In genomic region chrX:24178441-24178840, GRCh38 we compare ENCODE assay signal across 14 cellular contexts. TPM values are rescaled to one million over a fixed set of nuclear protein-coding genes. Genes with fewer than 3 reads are reported as not detected.
DNase-seq lines count a peak whose midpoint lies in the region; ATAC-seq and TF ChIP-seq lines count a peak whose summit lies in the region.
"Had no signal": no experiment of that assay in that cellular context is flagged by ENCODE, and none has a peak within 500 bp of the region (broad histone marks: within the 10 kb centered on the region; RNA-seq: fewer than 3 reads in every experiment).

No MANE protein-coding gene starts in this region.

- peak; percentile 3 for TF ChIP-seq CTCF in GM06990 (IDR thresholded peaks at IDR 0.05; ENCODE audit: insufficient read depth, low read length, poor library complexity, severe bottlenecking)
- peak; percentile 48; the same call in 2 of the 3 replicates for TF ChIP-seq CTCF in H9 (conservative IDR thresholded peaks at IDR 0.05)
- TF ChIP-seq CTCF in endodermal cell (conservative IDR thresholded peaks at IDR 0.05): peak; percentile 53

- H3K36me3 Mint-ChIP-seq in H9 (ENCODE audit: insufficient read depth in 1 of 3, low read depth in 3 of 3): peaks cover 28 to 57% (median 46%) of the 10 kb centered on the region in 3 experiments
- H3K36me3 Mint-ChIP-seq in endodermal cell (ENCODE audit: low read depth): peaks cover 56% of the 10 kb centered on the region

- WGBS in H9 (ENCODE audit: extremely low coverage, insufficient read length, low lambda C conversion rate): no CpG with 5 or more reads among the region's 8 CpGs
- 94% methylated on average over 8 of the region's 8 CpGs; no CpG with 5 or more reads in 1 of the 2 experiments for WGBS in endodermal cell (ENCODE audit: insufficient coverage in 1 of 2, insufficient read length in 1 of 2), 2 experiments

- peaks cover 7% of the 10 kb centered on the region; the same call in 1 of the 2 replicates for H3K79me2 ChIP-seq in H9 (ENCODE audit: insufficient read depth, low read length)

- H3K9ac ChIP-seq in H9 (ENCODE audit: extremely low read depth, insufficient read length, low read length) (no peak overlapping the region), endodermal cell (ENCODE audit: extremely low read depth, low read length, poor library complexity, severe bottlenecking) (no peak overlapping the region)

- H2BK120ac ChIP-seq in H9 (ENCODE audit: low read depth, low read length, poor library complexity, severe bottlenecking): no peak overlapping the region

- H3K18ac ChIP-seq in H9 (ENCODE audit: insufficient read length, low read depth, low read length): no peak overlapping the region

- H2AK5ac ChIP-seq in H9 (ENCODE audit: insufficient read length, low read length): no peak overlapping the region

- H3K4me3 ChIP-seq in GM06990 (replicated peaks; ENCODE audit: low read depth, low read length): no peak overlapping the region
- no peak overlapping the region for H3K4me3 ChIP-seq in endodermal cell (ENCODE audit: low read length)
- H3K4me3 ChIP-seq: GM12878, HAP-1 had no signal

- no peak overlapping the region for H2BK12ac ChIP-seq in H9 (ENCODE audit: insufficient read length, low read depth, low read length)

- no peak overlapping the region for H4K91ac ChIP-seq in H9 (ENCODE audit: insufficient read length, low read depth, low read length)

- no peak overlapping the region for H3K23ac ChIP-seq in H9 (ENCODE audit: insufficient read length, low read depth, low read length)

- H3K23me2 ChIP-seq in H9 (ENCODE audit: insufficient read length, low read depth, low read length, poor library complexity, severe bottlenecking): no peaks in the 10 kb centered on the region

- no peak overlapping the region for H3K4me2 ChIP-seq in H9 (ENCODE audit: insufficient read depth, insufficient read length, low read length)

- H3K27ac Mint-ChIP-seq in H9: no peak overlapping the region
- no peak overlapping the region for H3K27ac Mint-ChIP-seq in endodermal cell
- H3K27ac Mint-ChIP-seq: CD4-positive, alpha-beta memory T cell; HFFc6 had no signal

- H4K8ac ChIP-seq in H9 (replicated peaks; ENCODE audit: insufficient read length, low read depth, low read length): no peak overlapping the region

- no peaks in the 10 kb centered on the region for H4K20me1 ChIP-seq in H9 (ENCODE audit: control insufficient read depth, insufficient read depth, insufficient read length)

- H2BK15ac ChIP-seq in H9 (ENCODE audit: low read depth, low read length): no peak overlapping the region

- no peaks in the 10 kb centered on the region for H3K27me3 ChIP-seq in GM06990 (replicated peaks; ENCODE audit: control insufficient read depth, insufficient read depth, low read length)
- no peaks in the 10 kb centered on the region for H3K27me3 ChIP-seq in H9 (ENCODE audit: insufficient read depth, low read length)
- H3K27me3 ChIP-seq in endodermal cell (ENCODE audit: control insufficient read depth, insufficient read depth, low read length, poor library complexity, severe bottlenecking): no peaks in the 10 kb centered on the region

- no peak overlapping the region for H3K4ac ChIP-seq in H9 (ENCODE audit: low read depth, low read length)

- H2BK20ac ChIP-seq in H9 (ENCODE audit: low read depth, low read length, poor library complexity, severe bottlenecking): no peak overlapping the region

- H3K27me3 Mint-ChIP-seq in H9 (ENCODE audit: low read depth) (no peaks in the 10 kb centered on the region), endodermal cell (ENCODE audit: insufficient read depth) (no peaks in the 10 kb centered on the region)
- H3K27me3 Mint-ChIP-seq: CD4-positive, alpha-beta memory T cell had no signal

- H3K36me3 ChIP-seq in GM06990 (ENCODE audit: control insufficient read depth, insufficient read depth, low read length): peaks cover 14% of the 10 kb centered on the region
- H3K36me3 ChIP-seq in endodermal cell (ENCODE audit: control insufficient read depth, insufficient read depth, low read length): peaks cover 50% of the 10 kb centered on the region

- H3K4me3 Mint-ChIP-seq in H9 (no peak overlapping the region), endodermal cell (no peak overlapping the region)
- H3K4me3 Mint-ChIP-seq: CD4-positive, alpha-beta memory T cell; HFFc6 had no signal

- H3K79me1 ChIP-seq in H9 (ENCODE audit: insufficient read depth, low read depth, low read length, poor library complexity, severe bottlenecking): peaks cover 7% of the 10 kb centered on the region

- H3K9me3 ChIP-seq in H9 (ENCODE audit: control insufficient read depth, low read depth, low read length) (no peaks in the 10 kb centered on the region), endodermal cell (ENCODE audit: control insufficient read depth, low read length) (no peaks in the 10 kb centered on the region)
- H3K9me3 ChIP-seq: Caco-2, HAP-1 had no signal

- H3K14ac ChIP-seq in H9 (ENCODE audit: insufficient read depth, low read length): no peak overlapping the region

- no peak overlapping the region for H4K5ac ChIP-seq in H9 (ENCODE audit: insufficient read length, low read depth, low read length)

- no peak overlapping the region for H3K27ac ChIP-seq in H9 (ENCODE audit: insufficient read length, low read depth, low read length)
- H3K27ac ChIP-seq in endodermal cell (ENCODE audit: low read depth, low read length): no peak overlapping the region

- H3K9me3 Mint-ChIP-seq in H9: no peaks in the 10 kb centered on the region
- H3K9me3 Mint-ChIP-seq in endodermal cell: no peaks in the 10 kb centered on the region
- H3K9me3 Mint-ChIP-seq: CD4-positive, alpha-beta memory T cell; HFFc6 had no signal

- H2AFZ ChIP-seq in H9 (ENCODE audit: low read length): no peak overlapping the region

- H3K4me1 ChIP-seq in H9 (ENCODE audit: insufficient read depth, low read length): no peaks in the 10 kb centered on the region
- H3K4me1 ChIP-seq in endodermal cell (ENCODE audit: control insufficient read depth, insufficient read depth, low read length): no peaks in the 10 kb centered on the region
- H3K4me1 ChIP-seq: Caco-2, HAP-1 had no signal

- no peaks in the 10 kb centered on the region for H3K4me1 Mint-ChIP-seq in H9
- no peaks in the 10 kb centered on the region for H3K4me1 Mint-ChIP-seq in endodermal cell

- no peak overlapping the region for H2BK5ac ChIP-seq in H9 (ENCODE audit: insufficient read length, low read length)

- ATAC-seq in GM18909 (IDR thresholded peaks at IDR 0.05; ENCODE audit: poor library complexity, unreplicated experiment): no peak
- ATAC-seq: GM12878 had no signal

- no peak overlapping the region for H3K56ac ChIP-seq in H9 (ENCODE audit: insufficient read length, low read depth, low read length)

- no peak overlapping the region for H3T11ph ChIP-seq in H9 (ENCODE audit: low read length)

- DNase-seq in GM06990 (ENCODE audit: extremely low read depth, insufficient read length) (no peak), H9 (peak; percentile 57), endodermal cell (peak; percentile 78), COLO668 (lab: John Stamatoyannopoulos, UW; ENCODE audit: unreplicated experiment) (no peak), cerebellar cortex (ENCODE audit: low spot score) (no peak)
- DNase-seq: C1 segment of cervical spinal cord; Caco-2; CD4-positive, alpha-beta memory T cell; DMS153; DMS79 treated with DMSO at 0.1 percent for 48 hours; HFFc6 had no signal

RNA-seq across cellular contexts. Expression of gene ZFX, which starts 28.9 kb away (rescaled TPM):
- total RNA-seq in H9 (2021) (66.8 and 70.8 TPM in 2 replicates), endodermal cell (10 to 100 TPM; 20.3 to 51.0 TPM)
- polyA plus RNA-seq in endodermal cell (2013, experiment 1 of 2): 13.0 TPM
- polyA plus RNA-seq in endodermal cell (2013, experiment 2 of 2): 14.6 TPM

Comparison
In these comparisons a context has a peak if more than half of its experiments do, and no peak if none do; other contexts are left out.
1. DNase-seq: peak in H9 (single experiment) and endodermal cell (single experiment); none in GM06990 (single experiment), COLO668 (single experiment) and cerebellar cortex (single experiment).
2. CTCF ChIP-seq: peak in every context shown above with its lines; median percentile 53 in endodermal cell; 48 in H9; 3 in GM06990.